8 cellular contexts compared by ENCODE assay signal in the genomic region with DNA sequence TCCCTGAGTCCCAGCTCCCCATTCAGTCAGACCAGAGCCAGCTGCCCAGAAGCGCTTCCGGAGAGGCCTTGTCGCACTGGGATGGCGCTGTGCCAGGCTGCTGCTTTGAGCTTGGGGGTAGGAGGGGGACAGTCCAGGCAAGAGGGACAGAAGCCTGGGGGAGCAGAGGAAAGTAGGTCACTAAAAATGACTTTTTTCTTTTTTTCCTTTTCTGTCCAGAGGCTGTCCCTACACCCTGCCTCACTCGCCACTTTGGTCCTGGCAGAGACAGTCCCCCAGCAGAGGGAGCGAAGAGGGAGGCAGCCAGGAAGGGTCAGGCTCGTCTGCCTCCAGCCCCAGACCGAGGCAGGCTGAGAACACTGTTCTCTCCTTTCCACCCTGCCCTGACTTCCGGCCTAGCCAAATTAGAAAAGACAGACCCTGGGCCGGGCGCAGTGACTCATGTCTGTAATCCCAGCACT. TPM values are rescaled to one million over a fixed set of nuclear protein-coding genes. Genes with fewer than 3 reads are reported as not detected.
DNase-seq lines count a peak whose midpoint lies in the region; ATAC-seq lines count a peak whose summit lies in the region.

No MANE protein-coding gene starts in this region.

- peak overlapping the region; percentile 98 for H2AK5ac ChIP-seq in trophoblast cell (ENCODE audit: low read length)

- no peaks in the 10 kb centered on the region for H4K20me1 ChIP-seq in BLaER1

- peak overlapping the region; percentile 36 for H4K12ac ChIP-seq in trophoblast cell (ENCODE audit: low read depth, low read length)

- H3K4me3 Mint-ChIP-seq in T-helper 17 cell: no peak overlapping the region
- no peak overlapping the region for H3K4me3 Mint-ChIP-seq in stimulated activated naive CD8-positive, alpha-beta T cell treated with anti-CD3 and anti-CD28 coated beads, Interleukin-15, amount 100 ng/mL, for 72 hours

- H3K4me2 ChIP-seq in BLaER1 (peak overlapping the region; percentile 80), trophoblast cell (ENCODE audit: low read length) (peak overlapping the region; percentile 20)

- DNase-seq in T-helper 17 cell (no peak), head of caudate nucleus (peak; percentile 72 to 93 (median 85)), trophoblast cell (peak; percentile 51 to 62), NCI-H524 (lab: John Stamatoyannopoulos, UW) (no peak)
- no peak for DNase-seq in stimulated activated naive CD8-positive, alpha-beta T cell treated with anti-CD3 and anti-CD28 coated beads, Interleukin-15, amount 100 ng/mL, for 72 hours

- H3K27me3 ChIP-seq in BLaER1 (no peaks in the 10 kb centered on the region), trophoblast cell (ENCODE audit: insufficient read depth, low read length) (no peaks in the 10 kb centered on the region)

- intact Hi-C loops in head of caudate nucleus (cut with DNase I): no loop called here

- peaks cover 18% of the 10 kb centered on the region for H3K4me1 Mint-ChIP-seq in T-helper 17 cell
- peaks cover 26% of the 10 kb centered on the region for H3K4me1 Mint-ChIP-seq in stimulated activated naive CD8-positive, alpha-beta T cell treated with anti-CD3 and anti-CD28 coated beads, Interleukin-15, amount 100 ng/mL, for 72 hours

- H3K27ac Mint-ChIP-seq in T-helper 17 cell: peak overlapping the region; percentile 72
- peak overlapping the region in 1 of 2 donors; percentile 56 for H3K27ac Mint-ChIP-seq in stimulated activated naive CD8-positive, alpha-beta T cell treated with anti-CD3 and anti-CD28 coated beads, Interleukin-15, amount 100 ng/mL, for 72 hours

- peaks cover 10% of the 10 kb centered on the region; the same call in 1 of the 2 replicates for H3K9me3 ChIP-seq in BLaER1
- H3K9me3 ChIP-seq in T-helper 17 cell (ENCODE audit: control insufficient read depth, low read length, poor library complexity, severe bottlenecking): no peaks in the 10 kb centered on the region
- peaks cover 5% of the 10 kb centered on the region for H3K9me3 ChIP-seq in trophoblast cell (ENCODE audit: insufficient read depth, low read depth, low read length)

- H3K79me2 ChIP-seq in trophoblast cell (ENCODE audit: control insufficient read depth, insufficient read depth, low read length, poor library complexity): peaks cover 13% of the 10 kb centered on the region

- peak overlapping the region; percentile 84 for H2AFZ ChIP-seq in trophoblast cell (ENCODE audit: insufficient read depth, low read length, poor library complexity)

- no peak overlapping the region for H3K23ac ChIP-seq in trophoblast cell (ENCODE audit: low read length)

- peaks cover 5% of the 10 kb centered on the region for H3K36me3 Mint-ChIP-seq in T-helper 17 cell (ENCODE audit: low read depth)

- peak overlapping the region; percentile 96 for H2BK120ac ChIP-seq in trophoblast cell (ENCODE audit: insufficient read depth, low read length, poor library complexity)

- no peaks in the 10 kb centered on the region for H3K9me3 Mint-ChIP-seq in stimulated activated naive CD8-positive, alpha-beta T cell treated with anti-CD3 and anti-CD28 coated beads, Interleukin-15, amount 100 ng/mL, for 72 hours

- H3K4me1 ChIP-seq in BLaER1 (peaks cover 99% of the 10 kb centered on the region), trophoblast cell (ENCODE audit: control insufficient read depth in 1 of 2, insufficient read depth in 2 of 2, low read length in 2 of 2) (peaks cover 71% of the 10 kb centered on the region in 2 experiments)

- H4K91ac ChIP-seq in trophoblast cell (ENCODE audit: low read depth, low read length): peak overlapping the region; percentile 98

- H3K4me3 ChIP-seq in BLaER1: no peak overlapping the region
- H3K4me3 ChIP-seq in trophoblast cell (ENCODE audit: low read depth, low read length): no peak overlapping the region

- H3K9ac ChIP-seq in BLaER1 (no peak overlapping the region), trophoblast cell (ENCODE audit: low read length) (peak overlapping the region; percentile 13)

- ATAC-seq in T-helper 17 cell: no peak
- ATAC-seq in GM19397 (IDR thresholded peaks at IDR 0.05; ENCODE audit: unreplicated experiment): no peak
- no peak for ATAC-seq in stimulated activated naive CD8-positive, alpha-beta T cell treated with anti-CD3 and anti-CD28 coated beads, Interleukin-15, amount 100 ng/mL, for 72 hours
- ATAC-seq in HG03571 (IDR thresholded peaks at IDR 0.05; ENCODE audit: unreplicated experiment): no peak

- peaks cover 53% of the 10 kb centered on the region for H3K79me1 ChIP-seq in trophoblast cell (ENCODE audit: low read length)

- H3K14ac ChIP-seq in trophoblast cell (ENCODE audit: low read length): peak overlapping the region; percentile 93

- H3K27ac ChIP-seq in BLaER1: 0 out of 2 replicates have a peak overlapping the region, but pooled peaks have one; percentile 56
- peak overlapping the region; percentile 97 for H3K27ac ChIP-seq in trophoblast cell (ENCODE audit: low read depth, low read length)

- H3K36me3 ChIP-seq in BLaER1 (peaks cover 29% of the 10 kb centered on the region), trophoblast cell (ENCODE audit: control insufficient read depth in 1 of 2, insufficient read depth in 2 of 2, low read length in 2 of 2) (peaks cover 11 to 21% of the 10 kb centered on the region in 2 experiments)

- no CpG with 5 or more reads among the region's 11 CpGs for WGBS in trophoblast cell (ENCODE audit: extremely low coverage, insufficient coverage, insufficient read length)

- H3K27me3 Mint-ChIP-seq in T-helper 17 cell: no peaks in the 10 kb centered on the region
- H3K27me3 Mint-ChIP-seq in stimulated activated naive CD8-positive, alpha-beta T cell treated with anti-CD3 and anti-CD28 coated beads, Interleukin-15, amount 100 ng/mL, for 72 hours: no peaks in the 10 kb centered on the region

- H2BK12ac ChIP-seq in trophoblast cell (ENCODE audit: low read length): peak overlapping the region; percentile 99

- H2BK5ac ChIP-seq in trophoblast cell (ENCODE audit: low read depth, low read length, poor library complexity): peak overlapping the region; percentile 92

- peak overlapping the region; percentile 83 for H3K4ac ChIP-seq in trophoblast cell (ENCODE audit: low read depth, low read length)

- peak overlapping the region; percentile 62 for H3K18ac ChIP-seq in trophoblast cell (ENCODE audit: low read length)

- H4K8ac ChIP-seq in trophoblast cell (ENCODE audit: low read depth, low read length): peak overlapping the region; percentile 75

RNA-seq across cellular contexts. Expression of a gene that starts 15.8 kb away (rescaled TPM):
- 10 to 100 TPM; 63.6 to 73.0 TPM for total RNA-seq in T-helper 17 cell
- polyA plus RNA-seq in trophoblast cell (2013): 36.7 and 37.2 TPM in 2 replicates

Comparison
In these comparisons a context has a peak if more than half of its experiments do, and no peak if none do; other contexts are left out.
1. DNase-seq: peak in head of caudate nucleus (42 of 42) and trophoblast cell (2 of 2); none in T-helper 17 cell (0 of 3), stimulated activated naive CD8-positive, alpha-beta T cell treated with anti-CD3 and anti-CD28 coated beads, Interleukin-15, amount 100 ng/mL, for 72 hours (0 of 2) and NCI-H524 (0 of 2).